Comparison of ENCODE assay signal across 28 cellular contexts in the genomic region with DNA sequence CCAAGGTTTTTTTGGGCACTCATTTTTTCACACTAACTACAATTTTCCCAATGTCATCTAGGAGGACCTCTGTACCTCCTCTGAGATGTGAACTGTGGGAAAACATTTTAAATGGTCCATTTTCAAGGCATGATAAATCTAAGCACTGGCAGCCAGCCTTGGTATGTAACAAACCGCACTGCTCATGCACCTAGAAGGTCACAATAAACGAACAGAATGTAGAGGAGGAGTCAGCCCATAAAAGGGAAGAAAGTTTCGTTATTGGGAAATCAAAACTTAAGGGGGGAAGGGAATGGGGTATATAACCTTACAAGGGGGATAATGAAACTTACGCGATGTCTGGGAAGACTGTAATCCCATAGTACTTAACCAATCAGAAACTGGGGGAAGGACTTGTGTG.
"Had no signal": no experiment of that assay in that cellular context is flagged by ENCODE, and none has a peak within 500 bp of the region (broad histone marks: within the 10 kb centered on the region; RNA-seq: fewer than 3 reads in every experiment).

No MANE protein-coding gene starts in this region.

- H3K4me3 ChIP-seq: coronary artery, esophagus muscularis mucosa, ovary, prostate gland, right atrium auricular region, spleen, testis, uterus had no signal

- DNase-seq: activated CD4-positive, alpha-beta T cell treated with anti-CD3 and anti-CD28 coated beads for 4 hours; activated CD4-positive, alpha-beta T cell treated with anti-CD3 and anti-CD28 coated beads, Interleukin-2, amount 50 U/mL, for 48 hours; activated CD4-positive, CD25-positive, alpha-beta regulatory T cell; activated CD8-positive, alpha-beta memory T cell treated with anti-CD3 and anti-CD28 coated beads, Interleukin-2, amount 50 U/mL, for 48 hours; activated naive CD4-positive, alpha-beta T cell; activated naive CD8-positive, alpha-beta T cell treated with anti-CD3 and anti-CD28 coated beads for 36 hours; activated T-cell treated with anti-CD3 and anti-CD28 coated beads, Interleukin-2, amount 50 U/mL, for 4 hours; foreskin melanocyte; hippocampal formation; left colon; ovary; spleen; stimulated activated CD4-positive, alpha-beta T cell treated with anti-CD3 and anti-CD28 coated beads, Interleukin-4, amount 100 ng/mL, for 1 hour; stimulated activated naive CD4-positive, alpha-beta T cell; T-helper 17 cell; testis; trophoblast cell; uterus had no signal

- H3K4me1 ChIP-seq: esophagus muscularis mucosa, prostate gland, right atrium auricular region, uterus had no signal

- H3K27ac ChIP-seq: coronary artery, esophagus muscularis mucosa, neutrophil, ovary, prostate gland, right atrium auricular region, spleen, testis, uterus had no signal

- H3K36me3 ChIP-seq: ovary, uterus had no signal

- H3K4me1 Mint-ChIP-seq: memory B cell, nephron, T-helper 17 cell had no signal

- H3K27me3 Mint-ChIP-seq: activated naive CD8-positive, alpha-beta T cell treated with anti-CD3 and anti-CD28 coated beads for 36 hours; brain; central memory CD8-positive, alpha-beta T cell; memory B cell; T-helper 17 cell had no signal

- ATAC-seq: activated T-cell treated with anti-CD3 and anti-CD28 coated beads, Interleukin-2, amount 50 U/mL, for 4 hours; left colon; T-helper 17 cell had no signal

- H3K9me3 ChIP-seq: esophagus muscularis mucosa, neutrophil, ovary, prostate gland, right atrium auricular region, spleen, testis, uterus had no signal

- H3K27ac Mint-ChIP-seq: activated naive CD8-positive, alpha-beta T cell treated with anti-CD3 and anti-CD28 coated beads for 36 hours; activated T-helper 2 cell treated with anti-CD3 and anti-CD28 coated beads, Interferon-gamma antibody, Interleukin-2, Interleukin-4, amounts not matched to agents 10 μg/mL and 5 μg/mL and 100 μg/mL, durations not matched to agents 14 hours and 24 hours and 36 hours; brain; memory B cell; nephron; T-helper 17 cell had no signal

- H3K4me3 Mint-ChIP-seq: activated naive CD8-positive, alpha-beta T cell treated with anti-CD3 and anti-CD28 coated beads for 36 hours; activated T-cell treated with anti-CD3 and anti-CD28 coated beads, Interleukin-2, amount 50 U/mL, for 4 hours; brain; central memory CD8-positive, alpha-beta T cell; memory B cell; nephron; T-helper 17 cell had no signal

- H3K9me3 Mint-ChIP-seq: activated naive CD8-positive, alpha-beta T cell treated with anti-CD3 and anti-CD28 coated beads for 36 hours; activated T-cell treated with anti-CD3 and anti-CD28 coated beads, Interleukin-2, amount 50 U/mL, for 4 hours; activated T-helper 2 cell treated with anti-CD3 and anti-CD28 coated beads, Interferon-gamma antibody, Interleukin-2, Interleukin-4, amounts not matched to agents 10 μg/mL and 5 μg/mL and 100 μg/mL, durations not matched to agents 14 hours and 24 hours and 36 hours; brain; central memory CD8-positive, alpha-beta T cell; memory B cell; nephron had no signal

- H3K27me3 ChIP-seq: esophagus muscularis mucosa, neutrophil, ovary, right atrium auricular region, spleen, testis, uterus had no signal
